In the genomic region with DNA sequence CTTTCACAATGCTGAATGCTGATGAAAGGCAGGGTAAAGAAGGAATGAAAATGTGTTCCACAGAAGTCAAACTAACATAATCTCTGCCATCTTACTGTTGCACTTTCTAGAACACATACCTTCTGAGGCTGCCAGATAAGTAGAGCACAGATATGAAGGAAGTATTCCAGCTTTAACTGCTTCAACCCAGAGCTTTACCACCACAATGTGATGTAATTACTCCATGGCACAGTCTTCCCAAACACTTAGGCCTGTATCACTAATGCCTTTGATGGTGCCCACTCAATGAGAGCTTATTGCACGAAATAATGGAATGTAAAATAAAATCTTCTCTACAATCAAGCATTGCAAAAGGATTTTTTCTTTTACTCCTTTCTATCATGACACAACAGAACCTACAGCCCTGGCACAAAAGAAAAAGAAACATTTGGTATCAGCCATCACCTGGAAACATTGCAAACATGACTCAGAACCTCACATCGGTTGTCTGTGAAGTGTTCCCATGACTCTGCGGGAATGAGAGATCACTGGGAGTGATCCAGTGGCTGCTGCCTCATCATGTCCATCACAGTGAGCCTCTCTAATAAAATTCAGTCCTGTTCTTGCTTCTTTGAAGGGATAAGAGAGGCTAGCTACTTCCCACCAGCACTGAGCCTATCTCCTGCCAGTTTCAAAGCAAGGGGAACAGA, we compare ENCODE assay signal across 18 cellular contexts.
DNase-seq lines count a peak whose midpoint lies in the region; ATAC-seq, FAIRE-seq and TF ChIP-seq lines count a peak whose summit lies in the region.
"Had no signal": no experiment of that assay in that cellular context is flagged by ENCODE, and none has a peak within 500 bp of the region (broad histone marks: within the 10 kb centered on the region; RNA-seq: fewer than 3 reads in every experiment).

No MANE protein-coding gene starts in this region.

- BruUV-seq in Calu3 (replicated peaks; lab: Mats Ljungman, UMichigan): no TSS peak

- FAIRE-seq in bronchial epithelial cell (lab: Jason Lieb, UNC): peak; percentile 18

- no peak overlapping the region for H4K91ac ChIP-seq in mesenchymal stem cell (ENCODE audit: low read length)

- ATAC-seq in GM21723 (IDR thresholded peaks at IDR 0.05; ENCODE audit: unreplicated experiment): no peak
- no peak for ATAC-seq in HG03460 (IDR thresholded peaks at IDR 0.05; ENCODE audit: unreplicated experiment)
- ATAC-seq: sciatic nerve had no signal

- H3K18ac ChIP-seq in mesenchymal stem cell (ENCODE audit: low read depth in 1 of 2, low read length in 2 of 2): no peak overlapping the region

- H2BK15ac ChIP-seq in mesenchymal stem cell (ENCODE audit: low read depth, poor library complexity, severe bottlenecking): no peak overlapping the region

- no peaks in the 10 kb centered on the region for H3K27me3 ChIP-seq in bronchial epithelial cell (ENCODE audit: control insufficient read depth, insufficient read depth, low read length)
- no peaks in the 10 kb centered on the region for H3K27me3 ChIP-seq in mesenchymal stem cell (ENCODE audit: control insufficient read depth in 1 of 2, insufficient read depth in 1 of 2, low read length in 2 of 2)
- H3K27me3 ChIP-seq: transverse colon had no signal

- peaks cover 76% of the 10 kb centered on the region for H3K4me1 Mint-ChIP-seq in Calu3 (ENCODE audit: low read depth, unreplicated experiment)

- CTCF ChIA-PET in Calu3 (lab: Charles Lee): interaction anchor here (0.6 to 0.9 kb wide), 2 partner anchors 8 to 66 kb away, joined by 3 read pairs; no protein-coding TSS in a partner anchor

- H3K9me3 ChIP-seq in mesenchymal stem cell (ENCODE audit: control insufficient read depth, low read length): no peaks in the 10 kb centered on the region
- H3K9me3 ChIP-seq: transverse colon had no signal

- 88% methylated on average over 3 of the region's 3 CpGs for WGBS in mesenchymal stem cell

- H3K79me1 ChIP-seq in mesenchymal stem cell (replicated peaks; ENCODE audit: low read length, poor library complexity, severe bottlenecking): no peaks in the 10 kb centered on the region

- H3K27ac ChIP-seq in mesenchymal stem cell (ENCODE audit: low read length, poor library complexity, severe bottlenecking): no peak overlapping the region
- H3K27ac ChIP-seq: transverse colon had no signal

- no peak overlapping the region for H2BK5ac ChIP-seq in mesenchymal stem cell (ENCODE audit: low read depth, low read length, poor library complexity, severe bottlenecking)

- TF ChIP-seq CTCF in Calu3 (IDR thresholded peaks at IDR 0.05; ENCODE audit: unreplicated experiment): no peak
- no peak for TF ChIP-seq CTCF in bronchial epithelial cell (IDR thresholded peaks at IDR 0.05; ENCODE audit: insufficient read depth, low read length, severe bottlenecking)

- DNase-seq in Calu3: peak; percentile 37
- peak; percentile 20 for DNase-seq in LoVo (ENCODE audit: low spot score)
- DNase-seq in bronchial epithelial cell (ENCODE audit: low read depth): peak; percentile 91
- DNase-seq in mesenchymal stem cell: peak; percentile 19
- no peak for DNase-seq in NCI-H1694 treated with DMSO at 0.1 percent for 48 hours (lab: John Stamatoyannopoulos, UW)
- DNase-seq in activated T-cell treated with anti-CD3 and anti-CD28 coated beads, Interleukin-2, amount 50 U/mL, for 1 hour: no peak
- DNase-seq: aorta; KG1; NCI-H1417 treated with DMSO at 0.1 percent for 48 hours; NK-92 treated with Interleukin-12 subunit alpha and Interleukin-12 subunit beta, amount 100 ng/mL, for 24 hours; stimulated activated CD4-positive, alpha-beta T cell treated with anti-CD3 and anti-CD28 coated beads, Interleukin-4, amount 100 ng/mL, for 4 hours; transverse colon had no signal

- no peak overlapping the region for H3K9ac ChIP-seq in mesenchymal stem cell (ENCODE audit: low read length)

- no peaks in the 10 kb centered on the region for H3K36me3 ChIP-seq in bronchial epithelial cell (ENCODE audit: control insufficient read depth, insufficient read depth, low read length)
- H3K36me3 ChIP-seq in mesenchymal stem cell (ENCODE audit: control insufficient read depth in 1 of 2, insufficient read depth in 2 of 2, low read depth in 1 of 2, low read length in 2 of 2): no peaks in the 10 kb centered on the region
- H3K36me3 ChIP-seq: transverse colon had no signal

- no peak overlapping the region for H2BK120ac ChIP-seq in mesenchymal stem cell (ENCODE audit: low read depth, low read length)

- no peak overlapping the region for H3K14ac ChIP-seq in mesenchymal stem cell (ENCODE audit: low read length in 2 of 2)

- no peak overlapping the region for H3K4ac ChIP-seq in mesenchymal stem cell (ENCODE audit: low read depth in 1 of 2, low read length in 2 of 2)

- no peak overlapping the region for H3K4me3 ChIP-seq in bronchial epithelial cell (ENCODE audit: low read depth, low read length)
- no peak overlapping the region for H3K4me3 ChIP-seq in mesenchymal stem cell (ENCODE audit: insufficient read depth in 1 of 2, low read depth in 1 of 2, low read length in 2 of 2)
- H3K4me3 ChIP-seq: transverse colon had no signal

- H3K23ac ChIP-seq in mesenchymal stem cell (ENCODE audit: low read length in 2 of 2): no peak overlapping the region

- H3K9me3 Mint-ChIP-seq in Calu3 (ENCODE audit: low read depth, unreplicated experiment): no peaks in the 10 kb centered on the region
- H3K9me3 Mint-ChIP-seq: activated T-helper 2 cell treated with anti-CD3 and anti-CD28 coated beads, Interferon-gamma antibody, Interleukin-2, Interleukin-4, amounts not matched to agents 10 μg/mL and 5 μg/mL and 100 μg/mL, durations not matched to agents 14 hours and 24 hours and 36 hours; memory B cell had no signal

- no peaks in the 10 kb centered on the region for H3K27me3 Mint-ChIP-seq in Calu3 (ENCODE audit: unreplicated experiment)

- H2AFZ ChIP-seq in mesenchymal stem cell (ENCODE audit: low read depth, low read length): no peak overlapping the region

- H3K4me1 ChIP-seq in mesenchymal stem cell (ENCODE audit: control insufficient read depth, insufficient read depth, low read depth, low read length): peaks cover 4% of the 10 kb centered on the region
- H3K4me1 ChIP-seq: transverse colon had no signal

- H3K4me3 Mint-ChIP-seq in Calu3 (ENCODE audit: low read depth, unreplicated experiment): peak overlapping the region; percentile 20
- H3K4me3 Mint-ChIP-seq: activated CD8-positive, alpha-beta T cell treated with anti-CD3 and anti-CD28 coated beads for 36 hours; memory B cell had no signal

- intact Hi-C loops in Calu3 (cut with micrococcal nuclease; ENCODE audit: unreplicated experiment): loop anchor here (5.0 to 10.0 kb wide), 5 partner anchors 68 to 410 kb away; a partner anchor contains a TSS

- peak overlapping the region; percentile 82 for H3K27ac Mint-ChIP-seq in Calu3 (ENCODE audit: unreplicated experiment)
- H3K27ac Mint-ChIP-seq: activated CD8-positive, alpha-beta T cell treated with anti-CD3 and anti-CD28 coated beads for 36 hours; activated T-helper 2 cell treated with anti-CD3 and anti-CD28 coated beads, Interferon-gamma antibody, Interleukin-2, Interleukin-4, amounts not matched to agents 10 μg/mL and 5 μg/mL and 100 μg/mL, durations not matched to agents 14 hours and 24 hours and 36 hours; memory B cell had no signal

- no peak overlapping the region for H2BK12ac ChIP-seq in mesenchymal stem cell (ENCODE audit: low read length in 2 of 2)

- peaks cover 14% of the 10 kb centered on the region for H3K36me3 Mint-ChIP-seq in Calu3 (ENCODE audit: insufficient read depth, unreplicated experiment)
- H3K36me3 Mint-ChIP-seq: memory B cell had no signal

- no peak overlapping the region for H4K8ac ChIP-seq in mesenchymal stem cell (ENCODE audit: low read length)

- H3K4me2 ChIP-seq in mesenchymal stem cell (ENCODE audit: low read length, poor library complexity, severe bottlenecking): no peak overlapping the region

- no peak overlapping the region for H2AK5ac ChIP-seq in mesenchymal stem cell (ENCODE audit: low read length, severe bottlenecking)

Comparison
In these comparisons a context has a peak if more than half of its experiments do, and no peak if none do; other contexts are left out.
1. DNase-seq: peak in Calu3 (single experiment), LoVo (single experiment), bronchial epithelial cell (single experiment) and mesenchymal stem cell (single experiment); none in NCI-H1694 treated with DMSO at 0.1 percent for 48 hours (single experiment) and activated T-cell treated with anti-CD3 and anti-CD28 coated beads, Interleukin-2, amount 50 U/mL, for 1 hour (single experiment).